1 cellular context compared by ENCODE assay signal in the genomic region with DNA sequence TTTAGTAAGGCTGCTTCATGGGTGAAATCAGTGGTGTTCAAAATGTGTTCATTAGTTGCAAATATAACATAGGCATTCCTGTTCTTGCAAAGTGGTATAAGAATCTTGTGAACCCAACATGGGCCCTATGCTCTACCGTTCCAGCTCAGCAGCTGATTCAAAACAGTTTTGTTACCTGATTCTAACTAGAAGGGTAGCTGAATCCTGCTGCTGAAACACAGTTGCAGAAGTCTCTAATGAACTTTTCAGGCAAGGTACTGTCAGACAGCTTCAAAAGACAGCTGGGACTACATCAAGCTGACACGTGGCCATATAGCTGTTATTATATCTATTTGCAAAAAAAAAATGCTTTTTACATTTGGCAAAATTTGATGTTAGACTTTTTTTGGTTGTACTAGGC.
TF ChIP-seq lines count a peak whose summit lies in the region.

No MANE protein-coding gene starts in this region.

TF ChIP-seq in GM23338, 12 proteins besides CTCF, POLR2A, EP300 and RAD21:
- TF ChIP-seq, protein P1, sequence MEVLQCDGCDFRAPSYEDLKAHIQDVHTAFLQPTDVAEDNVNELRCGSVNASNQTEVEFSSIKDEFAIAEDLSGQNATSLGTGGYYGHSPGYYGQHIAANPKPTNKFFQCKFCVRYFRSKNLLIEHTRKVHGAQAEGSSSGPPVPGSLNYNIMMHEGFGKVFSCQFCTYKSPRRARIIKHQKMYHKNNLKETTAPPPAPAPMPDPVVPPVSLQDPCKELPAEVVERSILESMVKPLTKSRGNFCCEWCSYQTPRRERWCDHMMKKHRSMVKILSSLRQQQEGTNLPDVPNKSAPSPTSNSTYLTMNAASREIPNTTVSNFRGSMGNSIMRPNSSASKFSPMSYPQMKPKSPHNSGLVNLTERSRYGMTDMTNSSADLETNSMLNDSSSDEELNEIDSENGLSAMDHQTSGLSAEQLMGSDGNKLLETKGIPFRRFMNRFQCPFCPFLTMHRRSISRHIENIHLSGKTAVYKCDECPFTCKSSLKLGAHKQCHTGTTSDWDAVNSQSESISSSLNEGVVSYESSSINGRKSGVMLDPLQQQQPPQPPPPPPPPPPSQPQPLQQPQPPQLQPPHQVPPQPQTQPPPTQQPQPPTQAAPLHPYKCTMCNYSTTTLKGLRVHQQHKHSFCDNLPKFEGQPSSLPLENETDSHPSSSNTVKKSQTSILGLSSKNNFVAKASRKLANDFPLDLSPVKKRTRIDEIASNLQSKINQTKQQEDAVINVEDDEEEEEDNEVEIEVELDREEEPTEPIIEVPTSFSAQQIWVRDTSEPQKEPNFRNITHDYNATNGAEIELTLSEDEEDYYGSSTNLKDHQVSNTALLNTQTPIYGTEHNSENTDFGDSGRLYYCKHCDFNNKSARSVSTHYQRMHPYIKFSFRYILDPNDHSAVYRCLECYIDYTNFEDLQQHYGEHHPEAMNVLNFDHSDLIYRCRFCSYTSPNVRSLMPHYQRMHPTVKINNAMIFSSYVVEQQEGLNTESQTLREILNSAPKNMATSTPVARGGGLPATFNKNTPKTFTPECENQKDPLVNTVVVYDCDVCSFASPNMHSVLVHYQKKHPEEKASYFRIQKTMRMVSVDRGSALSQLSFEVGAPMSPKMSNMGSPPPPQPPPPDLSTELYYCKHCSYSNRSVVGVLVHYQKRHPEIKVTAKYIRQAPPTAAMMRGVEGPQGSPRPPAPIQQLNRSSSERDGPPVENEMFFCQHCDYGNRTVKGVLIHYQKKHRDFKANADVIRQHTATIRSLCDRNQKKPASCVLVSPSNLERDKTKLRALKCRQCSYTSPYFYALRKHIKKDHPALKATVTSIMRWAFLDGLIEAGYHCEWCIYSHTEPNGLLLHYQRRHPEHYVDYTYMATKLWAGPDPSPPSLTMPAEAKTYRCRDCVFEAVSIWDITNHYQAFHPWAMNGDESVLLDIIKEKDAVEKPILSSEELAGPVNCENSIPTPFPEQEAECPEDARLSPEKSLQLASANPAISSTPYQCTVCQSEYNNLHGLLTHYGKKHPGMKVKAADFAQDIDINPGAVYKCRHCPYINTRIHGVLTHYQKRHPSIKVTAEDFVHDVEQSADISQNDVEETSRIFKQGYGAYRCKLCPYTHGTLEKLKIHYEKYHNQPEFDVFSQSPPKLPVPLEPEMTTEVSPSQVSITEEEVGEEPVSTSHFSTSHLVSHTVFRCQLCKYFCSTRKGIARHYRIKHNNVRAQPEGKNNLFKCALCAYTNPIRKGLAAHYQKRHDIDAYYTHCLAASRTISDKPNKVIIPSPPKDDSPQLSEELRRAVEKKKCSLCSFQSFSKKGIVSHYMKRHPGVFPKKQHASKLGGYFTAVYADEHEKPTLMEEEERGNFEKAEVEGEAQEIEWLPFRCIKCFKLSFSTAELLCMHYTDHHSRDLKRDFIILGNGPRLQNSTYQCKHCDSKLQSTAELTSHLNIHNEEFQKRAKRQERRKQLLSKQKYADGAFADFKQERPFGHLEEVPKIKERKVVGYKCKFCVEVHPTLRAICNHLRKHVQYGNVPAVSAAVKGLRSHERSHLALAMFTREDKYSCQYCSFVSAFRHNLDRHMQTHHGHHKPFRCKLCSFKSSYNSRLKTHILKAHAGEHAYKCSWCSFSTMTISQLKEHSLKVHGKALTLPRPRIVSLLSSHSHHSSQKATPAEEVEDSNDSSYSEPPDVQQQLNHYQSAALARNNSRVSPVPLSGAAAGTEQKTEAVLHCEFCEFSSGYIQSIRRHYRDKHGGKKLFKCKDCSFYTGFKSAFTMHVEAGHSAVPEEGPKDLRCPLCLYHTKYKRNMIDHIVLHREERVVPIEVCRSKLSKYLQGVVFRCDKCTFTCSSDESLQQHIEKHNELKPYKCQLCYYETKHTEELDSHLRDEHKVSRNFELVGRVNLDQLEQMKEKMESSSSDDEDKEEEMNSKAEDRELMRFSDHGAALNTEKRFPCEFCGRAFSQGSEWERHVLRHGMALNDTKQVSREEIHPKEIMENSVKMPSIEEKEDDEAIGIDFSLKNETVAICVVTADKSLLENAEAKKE (CRISPR knock-in tag; IDR thresholded peaks at IDR 0.05), result no peak
- no peak for TF ChIP-seq POLR2AphosphoS5 (IDR thresholded peaks at IDR 0.05; ENCODE audit: low read depth)
